26 cellular contexts compared by ENCODE assay signal in genomic region chr2:120149406-120149805, GRCh38.
DNase-seq lines count a peak whose midpoint lies in the region; ATAC-seq, FAIRE-seq and TF ChIP-seq lines count a peak whose summit lies in the region.
"Had no signal": no experiment of that assay in that cellular context is flagged by ENCODE, and none has a peak within 500 bp of the region (broad histone marks: within the 10 kb centered on the region; RNA-seq: fewer than 3 reads in every experiment).

No MANE protein-coding gene starts in this region.

- no peaks in the 10 kb centered on the region for H3K9me3 Mint-ChIP-seq in endothelial cell (ENCODE audit: unreplicated experiment)

- H3K9me3 ChIP-seq in HepG2 (ENCODE audit: low read length) (peaks cover 12% of the 10 kb centered on the region), right lobe of liver (peaks cover 0 to 10% (median 0%) of the 10 kb centered on the region in 4 donors)
- H3K9me3 ChIP-seq: BE2C had no signal

- H4K20me1 ChIP-seq in HepG2 (ENCODE audit: insufficient read depth, low read length): no peaks in the 10 kb centered on the region
- H4K20me1 ChIP-seq: BLaER1 had no signal

- intact Hi-C loops in HepG2 (cut with micrococcal nuclease; ENCODE audit: unreplicated experiment) (no loop called here), right lobe of liver (cut with DNase I) (no loop called here)

- no peak overlapping the region for H3K9ac ChIP-seq in HepG2 (ENCODE audit: insufficient read depth, low read depth, low read length)
- H3K9ac ChIP-seq: BLaER1 had no signal

- peak overlapping the region; percentile 59 for H3K27ac ChIP-seq in HepG2 (ENCODE audit: extremely low read length, insufficient read depth, low read length)
- no peak overlapping the region for H3K27ac ChIP-seq in right lobe of liver
- H3K27ac ChIP-seq: BLaER1 had no signal

- DNase-seq in HepG2 (ENCODE audit: low spot score) (no peak), right lobe of liver (no peak), endothelial cell (ENCODE audit: low spot score) (no peak), NCI-H2107 treated with DMSO at 0.1 percent for 48 hours (lab: John Stamatoyannopoulos, UW; ENCODE audit: unreplicated experiment) (no peak)
- DNase-seq: 8988T; ACHN; BE2C; C1 segment of cervical spinal cord; CD4-positive, alpha-beta memory T cell; CD4-positive, CD25-positive, alpha-beta regulatory T cell; CD8-positive, alpha-beta memory T cell; COR-L47; DMS 273 treated with DMSO at 0.1 percent for 48 hours; DMS153; DMS53; DMS79; DND-41; EL; GDM1 had no signal

- TF ChIP-seq EP300 in HepG2 (IDR thresholded peaks at IDR 0.05; ENCODE audit: low read depth in 2 of 2, low read length in 2 of 2): no peak
- TF ChIP-seq EP300 in HepG2 (CRISPR knock-in tag; IDR thresholded peaks at IDR 0.05; ENCODE audit: borderline replicate concordance): no peak

- H3K79me2 ChIP-seq in HepG2 (ENCODE audit: insufficient read depth, low read length): no peaks in the 10 kb centered on the region

- no peak overlapping the region for H2AFZ ChIP-seq in HepG2 (ENCODE audit: low read length)

- H3K4me1 ChIP-seq in HepG2 (ENCODE audit: insufficient read depth, low read length) (peaks cover 16% of the 10 kb centered on the region), right lobe of liver (no peaks in the 10 kb centered on the region)
- H3K4me1 ChIP-seq: BE2C, BLaER1 had no signal

- WGBS in HepG2 (ENCODE audit: low lambda C conversion rate): 98% methylated on average over 2 of the region's 2 CpGs
- 94% methylated on average over 2 of the region's 2 CpGs for WGBS in right lobe of liver (ENCODE audit: insufficient coverage, low coverage, low lambda C conversion rate, missing lambda C conversion rate)

- H3K4me1 Mint-ChIP-seq in endothelial cell (ENCODE audit: unreplicated experiment): no peaks in the 10 kb centered on the region
- H3K4me1 Mint-ChIP-seq: CD14-positive monocyte; CD4-positive, alpha-beta memory T cell; CD4-positive, CD25-positive, alpha-beta regulatory T cell; CD8-positive, alpha-beta memory T cell had no signal

- no peak for TF ChIP-seq CTCF in HepG2 (CRISPR knock-in tag; IDR thresholded peaks at IDR 0.05)
- TF ChIP-seq CTCF in right lobe of liver (IDR thresholded peaks at IDR 0.05): no peak
- no peak for TF ChIP-seq CTCF in endothelial cell (IDR thresholded peaks at IDR 0.05; ENCODE audit: unreplicated experiment)

- no peak overlapping the region for H3K27ac Mint-ChIP-seq in endothelial cell (ENCODE audit: unreplicated experiment)
- H3K27ac Mint-ChIP-seq: CD14-positive monocyte; CD4-positive, alpha-beta memory T cell; CD8-positive, alpha-beta memory T cell had no signal

- H3K27me3 ChIP-seq in HepG2 (ENCODE audit: control insufficient read depth in 1 of 2, insufficient read depth in 2 of 2, low read length in 2 of 2): no peaks in the 10 kb centered on the region
- H3K27me3 ChIP-seq in right lobe of liver: no peaks in the 10 kb centered on the region
- H3K27me3 ChIP-seq: BE2C, BLaER1 had no signal

- no peak overlapping the region for H3K4me2 ChIP-seq in HepG2 (ENCODE audit: low read depth, low read length)
- H3K4me2 ChIP-seq: BLaER1 had no signal

- no peak for TF ChIP-seq POLR2A in HepG2 (IDR thresholded peaks at IDR 0.05; ENCODE audit: insufficient read depth in 1 of 2, low read depth in 2 of 2, low read length in 2 of 2)
- no peak for TF ChIP-seq POLR2A in right lobe of liver (IDR thresholded peaks at IDR 0.05)

- CTCF ChIA-PET in HepG2 (lab: Yijun Ruan, JAX; ENCODE audit: low intra/inter-chr PET ratio, low total read pairs): no interaction called here

- POLR2A ChIA-PET in HepG2 (lab: Yijun Ruan, JAX): interaction anchor here (2.2 kb wide), 1 partner anchor 137 kb away, joined by 10 read pairs; the partner anchor contains the start of gene EPB41L5

- H3K36me3 ChIP-seq in HepG2 (replicated peaks in 1 of 2; ENCODE audit: control insufficient read depth in 1 of 2, insufficient read depth in 2 of 2, low read length in 2 of 2) (peaks cover 0 to 6% of the 10 kb centered on the region in 2 experiments; a peak in 4 of 5 replicates), right lobe of liver (peaks cover 0 to 24% (median 2%) of the 10 kb centered on the region in 4 donors)
- H3K36me3 ChIP-seq: BE2C had no signal

- H3K27me3 Mint-ChIP-seq in endothelial cell (ENCODE audit: unreplicated experiment): no peaks in the 10 kb centered on the region
- H3K27me3 Mint-ChIP-seq: CD4-positive, alpha-beta memory T cell; CD4-positive, CD25-positive, alpha-beta regulatory T cell; CD8-positive, alpha-beta memory T cell had no signal

- ATAC-seq in HepG2 (no peak), right lobe of liver (no peak), HG02588 (IDR thresholded peaks at IDR 0.05; ENCODE audit: unreplicated experiment) (no peak)
- ATAC-seq: GM12878 had no signal

- no TSS peak for BruUV-seq in HepG2 (replicated peaks; lab: Mats Ljungman, UMichigan)

- H3K4me3 Mint-ChIP-seq in endothelial cell (ENCODE audit: unreplicated experiment): peak overlapping the region; percentile 44
- H3K4me3 Mint-ChIP-seq: CD14-positive monocyte; CD4-positive, alpha-beta memory T cell; CD4-positive, CD25-positive, alpha-beta regulatory T cell; CD8-positive, alpha-beta memory T cell had no signal

- H3K4me3 ChIP-seq in HepG2 (replicated peaks in 1 of 3; ENCODE audit: insufficient read depth in 1 of 3, low read depth in 2 of 3, low read length in 3 of 3) (no peak overlapping the region), right lobe of liver (no peak overlapping the region)
- H3K4me3 ChIP-seq: BLaER1, GM12878 had no signal

- no peak for FAIRE-seq in HepG2 (lab: Jason Lieb, UNC)
- FAIRE-seq: A204.1, GM12878, GM12892, GM18507 had no signal

- TF ChIP-seq RAD21 in HepG2 (CRISPR knock-in tag; IDR thresholded peaks at IDR 0.05): no peak

- H3K36me3 Mint-ChIP-seq in endothelial cell (ENCODE audit: low read depth, unreplicated experiment): peaks cover 48% of the 10 kb centered on the region
- H3K36me3 Mint-ChIP-seq: CD14-positive monocyte had no signal

- in situ Hi-C loops in HepG2 (cut with HindIII; ENCODE audit: extremely low pct_ligation_motif_present, low pct_unique_long_range_greater_than_20kb): no loop called here

TF ChIP-seq in HepG2, 621 proteins besides CTCF, POLR2A, EP300 and RAD21:
- no peak for TF ChIP-seq ZSCAN31 (CRISPR knock-in tag; IDR thresholded peaks at IDR 0.05; ENCODE audit: low read depth)
- TF ChIP-seq IRX3 (CRISPR knock-in tag; IDR thresholded peaks at IDR 0.05; ENCODE audit: borderline replicate concordance, low read depth): no peak
